Comparison of ENCODE assay signal across 15 cellular contexts in genomic region chr1:207282049-207282448, GRCh38. TPM values are rescaled to one million over a fixed set of nuclear protein-coding genes. Genes with fewer than 3 reads are reported as not detected.
DNase-seq lines count a peak whose midpoint lies in the region; ATAC-seq, FAIRE-seq and TF ChIP-seq lines count a peak whose summit lies in the region.
"Had no signal": no experiment of that assay in that cellular context is flagged by ENCODE, and none has a peak within 500 bp of the region (broad histone marks: within the 10 kb centered on the region; RNA-seq: fewer than 3 reads in every experiment).

No MANE protein-coding gene starts in this region.

- DNase-seq in AG08395 (ENCODE audit: low spot score) (peak; percentile 46), GM03348 (ENCODE audit: low spot score) (peak; percentile 17), K562 (ENCODE audit: extremely low read depth in 1 of 4, low spot score in 3 of 4) (no peak), left kidney (ENCODE audit: low read depth, low spot score) (peak; percentile 10), MV-4-11 (lab: John Stamatoyannopoulos, UW) (no peak), dedifferentiated amniotic fluid mesenchymal stem cell (ENCODE audit: extremely low spot score) (no peak), DMS79 (lab: John Stamatoyannopoulos, UW) (no peak)
- no peak for DNase-seq in stimulated activated CD4-positive, alpha-beta T cell treated with anti-CD3 and anti-CD28 coated beads, Interleukin-1b, Interleukin-23, amount 100 ng/mL, for 48 hours
- DNase-seq: anterior cingulate cortex, heart right ventricle, MG63 had no signal

- no peak for TF ChIP-seq POLR2A in K562 (conservative IDR thresholded peaks at IDR 0.05)

- TF ChIP-seq CTCF in K562 (IDR thresholded peaks at IDR 0.05 in 2 of 3, conservative IDR thresholded peaks at IDR 0.05 in 1 of 3; ENCODE audit: insufficient read depth in 2 of 3, low read depth in 1 of 3, low read length in 3 of 3): no peak

- 26% methylated on average over 2 of the region's 2 CpGs for WGBS in K562 (ENCODE audit: insufficient coverage, low coverage, missing lambda C conversion rate)

- H3K27me3 ChIP-seq in K562 (ENCODE audit: control insufficient read depth in 2 of 2, insufficient read depth in 2 of 2, low read length in 2 of 2): no peaks in the 10 kb centered on the region
- H3K27me3 ChIP-seq: heart right ventricle, MG63, neural progenitor cell had no signal

- H3K36me3 ChIP-seq in K562 (ENCODE audit: control insufficient read depth, insufficient read depth, low read length): no peaks in the 10 kb centered on the region
- H3K36me3 ChIP-seq: heart right ventricle, MG63, neural progenitor cell had no signal

- TF ChIP-seq EP300 in K562 (IDR thresholded peaks at IDR 0.05; ENCODE audit: low read length): no peak

- ATAC-seq in K562: no peak
- ATAC-seq: WTC11 had no signal

- H3K9ac ChIP-seq in K562 (ENCODE audit: insufficient read depth in 1 of 2, low read depth in 2 of 2, low read length in 2 of 2): no peak overlapping the region
- H3K9ac ChIP-seq: neural progenitor cell had no signal

- H4K20me1 ChIP-seq in K562 (replicated peaks; ENCODE audit: control insufficient read depth, insufficient read depth, low read length): no peaks in the 10 kb centered on the region

- no peaks in the 10 kb centered on the region for H3K79me2 ChIP-seq in K562 (ENCODE audit: control insufficient read depth, insufficient read depth, low read length)

- FAIRE-seq in K562 (lab: Jason Lieb, UNC): no peak
- FAIRE-seq: GM18507 had no signal

- no peak overlapping the region for H3K27ac ChIP-seq in K562 (ENCODE audit: extremely low read depth, low read depth, low read length)
- H3K27ac ChIP-seq: C4-2B, neural progenitor cell had no signal

- no peak for TF ChIP-seq RAD21 in K562 (CRISPR knock-in tag; conservative IDR thresholded peaks at IDR 0.05 in 1 of 2, IDR thresholded peaks at IDR 0.05 in 1 of 2)

- POLR2A ChIA-PET in K562 (lab: Yijun Ruan, JAX): no interaction called here

- intact Hi-C loops in K562 (cut with micrococcal nuclease): no loop called here

- no peaks in the 10 kb centered on the region; a peak in 1 of 5 replicates for H3K4me1 ChIP-seq in K562 (replicated peaks in 1 of 2; ENCODE audit: control insufficient read depth in 2 of 2, insufficient read depth in 2 of 2, low read length in 2 of 2)
- H3K4me1 ChIP-seq: neural progenitor cell had no signal

- H3K9me1 ChIP-seq in K562 (ENCODE audit: control insufficient read depth, insufficient read depth, low read length): no peaks in the 10 kb centered on the region

- H2AFZ ChIP-seq in K562 (ENCODE audit: low read depth, low read length): no peak overlapping the region; the same call in 1 of the 2 replicates
- H2AFZ ChIP-seq: neural progenitor cell had no signal

- CTCF ChIA-PET in K562 (lab: Yijun Ruan, JAX; ENCODE audit: low intra/inter-chr PET ratio): no interaction called here

- BruUV-seq in K562 (replicated peaks; lab: Mats Ljungman, UMichigan): no TSS peak

- H3K9me3 ChIP-seq in K562 (replicated peaks; ENCODE audit: control insufficient read depth, insufficient read depth, low read depth, low read length): no peaks in the 10 kb centered on the region
- H3K9me3 ChIP-seq: heart right ventricle had no signal

- H3K4me3 ChIP-seq in K562: no peak overlapping the region
- H3K4me3 ChIP-seq: heart right ventricle, MG63, neural progenitor cell had no signal

- in situ Hi-C loops in K562 (cut with MboI): no loop called here

- no peak overlapping the region for H3K4me2 ChIP-seq in K562 (ENCODE audit: insufficient read depth, low read length)
- H3K4me2 ChIP-seq: neural progenitor cell had no signal

TF ChIP-seq in K562, 482 proteins besides CTCF, POLR2A, EP300 and RAD21 (continues in another document):
- no peak for TF ChIP-seq TFE3 (CRISPR knock-in tag; IDR thresholded peaks at IDR 0.05)
- TF ChIP-seq ZNF436 (CRISPR knock-in tag; IDR thresholded peaks at IDR 0.05): no peak
- no peak for TF ChIP-seq EWSR1 (IDR thresholded peaks at IDR 0.05; ENCODE audit: borderline replicate concordance, low read depth, partially characterized antibody)
- TF ChIP-seq XRCC4 (IDR thresholded peaks at IDR 0.05; ENCODE audit: extremely low read depth, insufficient read depth, insufficient read length): no peak
- TF ChIP-seq ZNF407 (IDR thresholded peaks at IDR 0.05; ENCODE audit: low read depth): no peak

RNA-seq across cellular contexts. Expression of gene CD55, which starts 39.4 kb away (rescaled TPM):
- 122 and 219 TPM in 2 replicates for total RNA-seq in K562 (2011; cell fraction: chromatin; rRNA removed; ENCODE audit: low replicate concordance)
- total RNA-seq in K562 (2011; cell fraction: nucleolus; rRNA removed): 126 and 131 TPM in 2 replicates
- total RNA-seq in K562 (2011; cell fraction: nucleoplasm; rRNA removed): 167 and 170 TPM in 2 replicates
- 98.4 and 112 TPM in 2 replicates for total RNA-seq in K562 (2014; rRNA removed)
- total RNA-seq in K562 (2014; rRNA removed; fragmentation: Illumina TruSeq; extraction: Trizol): 96.2 and 124 TPM in 2 replicates
- total RNA-seq in K562 (2015; rRNA removed; fragmentation: Illumina TruSeq; extraction: Trizol): 81.5 and 84.0 TPM in 2 replicates
- total RNA-seq in K562 (2021): 96.0 and 104 TPM in 2 replicates
- 137 and 150 TPM in 2 replicates for polyA plus RNA-seq in K562 (2011; rRNA removed)
- polyA plus RNA-seq in K562 (2011; cell fraction: cytosol; rRNA removed): 53.0 and 98.2 TPM in 2 replicates
- polyA plus RNA-seq in K562 (2011; cell fraction: nucleus; rRNA removed): 69.4 and 92.8 TPM in 2 replicates
- polyA plus RNA-seq in K562 (2012): 72.7 and 169 TPM in 2 replicates
- 94.8 and 144 TPM in 2 replicates for polyA plus RNA-seq in K562 (2014; fragmentation: Illumina TruSeq; extraction: Trizol)
- polyA plus RNA-seq in K562 (2014; fragmentation: Nextera tagmentation; extraction: Ambion mirVana): 10 to 100 TPM; 17.7 to 29.4 TPM
- polyA plus RNA-seq in K562 (2014; rRNA removed): 97.0 and 98.6 TPM in 2 replicates
- 180 and 193 TPM in 2 replicates for polyA minus RNA-seq in K562 (2011; rRNA and poly(A)+ RNA removed)
- polyA minus RNA-seq in K562 (2011; cell fraction: cytosol; rRNA and poly(A)+ RNA removed): 46.6 and 55.4 TPM in 2 replicates
- polyA minus RNA-seq in K562 (2011; cell fraction: nucleus; rRNA and poly(A)+ RNA removed): 97.5 and 128 TPM in 2 replicates

Comparison
In these comparisons a context has a peak if more than half of its experiments do, and no peak if none do; other contexts are left out.
1. DNase-seq: peak in AG08395 (single experiment), GM03348 (single experiment) and left kidney (single experiment); none in K562 (0 of 4), MV-4-11 (single experiment), stimulated activated CD4-positive, alpha-beta T cell treated with anti-CD3 and anti-CD28 coated beads, Interleukin-1b, Interleukin-23, amount 100 ng/mL, for 48 hours (single experiment), dedifferentiated amniotic fluid mesenchymal stem cell (single experiment) and DMS79 (single experiment).